Comparison of ENCODE assay signal across 7 cellular contexts in genomic region chr1:161044908-161045748, GRCh38. TPM values are rescaled to one million over a fixed set of nuclear protein-coding genes. Genes with fewer than 3 reads are reported as not detected.
A peak's percentile ranks its signal among the peaks of the same experiment; 100 is the strongest.
DNase-seq lines count a peak whose midpoint lies in the region; ATAC-seq, FAIRE-seq and TF ChIP-seq lines count a peak whose summit lies in the region.

No MANE protein-coding gene starts in this region.

- peak; percentile 49; the same call in 1 of the 2 replicates for TF ChIP-seq POLR2A in GM12891 (IDR thresholded peaks at IDR 0.05; ENCODE audit: low read depth, low read length)

- FAIRE-seq in GM12891 (lab: Jason Lieb, UNC), result peak; percentile 90

- no peak for TF ChIP-seq CTCF in astrocyte of the spinal cord (IDR thresholded peaks at IDR 0.05; ENCODE audit: low read depth, low read length)

- peak; percentile 28 for ATAC-seq in HG02571 (IDR thresholded peaks at IDR 0.05; ENCODE audit: unreplicated experiment)

- no peak for DNase-seq in GM12891 (ENCODE audit: insufficient read length, low spot score)
- DNase-seq in NAMALWA (ENCODE audit: low spot score), result peak; percentile 98
- DNase-seq in SW480 (ENCODE audit: low spot score), result peak; percentile 67
- peak; percentile 66 for DNase-seq in astrocyte of the spinal cord (ENCODE audit: low read depth, low spot score)
- DNase-seq in hippocampal formation (lab: John Stamatoyannopoulos, UW), result peak; percentile 50 to 64
- DNase-seq in renal cortical epithelial cell (ENCODE audit: low read depth), result peak; percentile 53

- in situ Hi-C loops in astrocyte of the spinal cord (cut with HindIII; ENCODE audit: low sequenced_read_pairs), result loop anchor here (25.0 kb wide), 1 partner anchor 92 kb away; the partner anchor contains the start of gene DEDD

- H3K4me3 ChIP-seq in astrocyte of the spinal cord (ENCODE audit: low read depth, low read length), result peak overlapping the region; percentile 85

TF ChIP-seq in GM12891, 5 proteins besides CTCF, POLR2A, EP300 and RAD21:
- TF ChIP-seq SPI1 (IDR thresholded peaks at IDR 0.05; ENCODE audit: low read depth, low read length), result peak; percentile 98
- no peak for TF ChIP-seq POLR2AphosphoS5 (IDR thresholded peaks at IDR 0.05; ENCODE audit: low read depth, low read length)

RNA-seq across cellular contexts. Expression of gene USF1, which starts 0.6 kb away (rescaled TPM):
- 47.6 TPM for polyA plus RNA-seq in GM12891 (2012; ENCODE audit: low read depth, missing spikeins)
- 61.1 and 80.9 TPM in 2 replicates for total RNA-seq in renal cortical epithelial cell

RNA-seq across cellular contexts. Expression of gene TSTD1, which starts 6.4 kb away (rescaled TPM):
- 157 TPM for polyA plus RNA-seq in GM12891 (2012; ENCODE audit: low read depth, missing spikeins)
- total RNA-seq in renal cortical epithelial cell, result 45.1 and 106 TPM in 2 replicates

RNA-seq across cellular contexts. Expression of gene F11R, which starts 24.2 kb away (rescaled TPM):
- 27.8 TPM for polyA plus RNA-seq in GM12891 (2012; ENCODE audit: low read depth, missing spikeins)
- total RNA-seq in renal cortical epithelial cell, result 145 and 248 TPM in 2 replicates

RNA-seq across cellular contexts. Expression of gene ARHGAP30, which starts 24.6 kb away (rescaled TPM):
- 78.2 TPM for polyA plus RNA-seq in GM12891 (2012; ENCODE audit: low read depth, missing spikeins)
- total RNA-seq in renal cortical epithelial cell, result 0.17 TPM in 1 of 2 replicates, not detected in the other

RNA-seq across cellular contexts. Expression of gene NECTIN4, which starts 44.2 kb away (rescaled TPM):
- 0.28 TPM for polyA plus RNA-seq in GM12891 (2012; ENCODE audit: low read depth, missing spikeins)
- total RNA-seq in renal cortical epithelial cell, result 0.75 and 25.0 TPM in 2 replicates
